In genomic region chr17:5031365-5032082, GRCh38 we compare ENCODE assay signal across 8 cellular contexts. TPM values are rescaled to one million over a fixed set of nuclear protein-coding genes. Genes with fewer than 3 reads are reported as not detected.
DNase-seq lines count a peak whose midpoint lies in the region; ATAC-seq lines count a peak whose summit lies in the region.

No MANE protein-coding gene starts in this region.

- peak; percentile 50 for ATAC-seq in HG02840 (IDR thresholded peaks at IDR 0.05; ENCODE audit: low FRiP score, unreplicated experiment)
- ATAC-seq in left lobe of liver: peak; percentile 79
- no peak for ATAC-seq in HG02852 (IDR thresholded peaks at IDR 0.05; ENCODE audit: unreplicated experiment)

- DNase-seq in GF-D8 (lab: John Stamatoyannopoulos, UW) (peak; percentile 57), NCI-H345 (lab: John Stamatoyannopoulos, UW) (peak; percentile 66), dedifferentiated amniotic fluid mesenchymal stem cell (ENCODE audit: extremely low spot score) (peak; percentile 81), left lobe of liver (ENCODE audit: low spot score) (peak; percentile 60)
- peak; percentile 89 for DNase-seq in activated CD4-positive, alpha-beta T cell treated with anti-CD3 and anti-CD28 coated beads for 48 hours
- DNase-seq in stimulated activated CD4-positive, alpha-beta T cell treated with anti-CD3 and anti-CD28 coated beads, Interleukin-1b, Interleukin-23, amount 100 ng/mL, for 24 hours (ENCODE audit: low read depth in 4 of 4, low spot score in 1 of 4): peak; percentile 67 to 83 (median 80)

RNA-seq across cellular contexts. Expression of gene SLC52A1, which starts 3.7 kb away (rescaled TPM):
- 0.08 TPM for total RNA-seq in left lobe of liver

RNA-seq across cellular contexts. Expression of gene KIF1C, which starts 33.8 kb away (rescaled TPM):
- total RNA-seq in left lobe of liver: 126 TPM

RNA-seq across cellular contexts. Expression of gene INCA1, which starts 34.2 kb away (rescaled TPM):
- total RNA-seq in left lobe of liver: 0.88 TPM

RNA-seq across cellular contexts. Expression of gene CAMTA2, which starts 44.0 kb away (rescaled TPM):
- 17.7 TPM for total RNA-seq in left lobe of liver

RNA-seq across cellular contexts. Expression of gene ZFP3, which starts 46.7 kb away (rescaled TPM):
- total RNA-seq in left lobe of liver: 0.83 TPM
